8 cellular contexts compared by ENCODE assay signal in genomic region chr2:219159771-219160185, GRCh38. TPM values are rescaled to one million over a fixed set of nuclear protein-coding genes. Genes with fewer than 3 reads are reported as not detected.
DNase-seq lines count a peak whose midpoint lies in the region; ATAC-seq and TF ChIP-seq lines count a peak whose summit lies in the region.

No MANE protein-coding gene starts in this region.

- DNase-seq in right atrium auricular region (ENCODE audit: low spot score), result no peak
- no peak for DNase-seq in Right ventricle myocardium superior
- no peak for DNase-seq in WERI-Rb-1
- DNase-seq in thoracic aorta (ENCODE audit: low spot score), result no peak
- DNase-seq in AG20443 (ENCODE audit: low spot score), result no peak
- DNase-seq in AG08395 (ENCODE audit: low spot score), result no peak

- intact Hi-C loops in Right ventricle myocardium superior (cut with DNase I), result loop anchor here (2.0 to 5.0 kb wide), 2 partner anchors 139 to 228 kb away; partner anchors contain the start of gene DNPEP

- H3K9me3 ChIP-seq in right atrium auricular region, result no peaks in the 10 kb centered on the region
- no peaks in the 10 kb centered on the region for H3K9me3 ChIP-seq in WERI-Rb-1 (ENCODE audit: severe bottlenecking)
- H3K9me3 ChIP-seq in iPS-18a (ENCODE audit: control insufficient read depth, low read depth, low read length), result no peaks in the 10 kb centered on the region
- no peaks in the 10 kb centered on the region for H3K9me3 ChIP-seq in thoracic aorta

- no peaks in the 10 kb centered on the region for H3K27me3 ChIP-seq in right atrium auricular region
- no peaks in the 10 kb centered on the region for H3K27me3 ChIP-seq in WERI-Rb-1 (ENCODE audit: insufficient read depth, low read depth, severe bottlenecking)
- no peaks in the 10 kb centered on the region for H3K27me3 ChIP-seq in iPS-18a (ENCODE audit: control insufficient read depth, insufficient read depth, low read length)
- H3K27me3 ChIP-seq in thoracic aorta (replicated peaks; ENCODE audit: insufficient read depth), result no peaks in the 10 kb centered on the region

- H3K27ac ChIP-seq in right atrium auricular region (peak overlapping the region; percentile 95 to 96), WERI-Rb-1 (peak overlapping the region; percentile 94; the same call in 1 of the 2 replicates), iPS-18a (ENCODE audit: low read length) (no peak overlapping the region), thoracic aorta (peak overlapping the region; percentile 80 to 88)

- H3K36me3 ChIP-seq in right atrium auricular region (peaks cover 9% of the 10 kb centered on the region), WERI-Rb-1 (peaks cover 20% of the 10 kb centered on the region), iPS-18a (ENCODE audit: control insufficient read depth, low read depth, low read length) (peaks cover 5% of the 10 kb centered on the region), thoracic aorta (no peaks in the 10 kb centered on the region)

- no peak for TF ChIP-seq CTCF in right atrium auricular region (IDR thresholded peaks at IDR 0.05)
- TF ChIP-seq CTCF in WERI-Rb-1 (IDR thresholded peaks at IDR 0.05; ENCODE audit: low read depth, low read length), result no peak
- TF ChIP-seq CTCF in thoracic aorta (IDR thresholded peaks at IDR 0.05), result no peak

- ATAC-seq in Right ventricle myocardium superior (ENCODE audit: poor library complexity) (no peak), thoracic aorta (ENCODE audit: insufficient number of reproducible peaks, low FRiP score, low read depth) (no peak), GM18520 (IDR thresholded peaks at IDR 0.05; ENCODE audit: unreplicated experiment) (no peak)

- peak overlapping the region; percentile 59 to 70 for H3K4me3 ChIP-seq in right atrium auricular region
- peak overlapping the region; percentile 78 for H3K4me3 ChIP-seq in WERI-Rb-1 (ENCODE audit: low read depth, low read length)
- peak overlapping the region; percentile 67 for H3K4me3 ChIP-seq in iPS-18a (ENCODE audit: low read length)
- H3K4me3 ChIP-seq in thoracic aorta, result peak overlapping the region; percentile 89

- peak overlapping the region; percentile 59 for H3K9ac ChIP-seq in iPS-18a (ENCODE audit: low read length)

- H3K4me1 ChIP-seq in right atrium auricular region (peaks cover 0 to 13% of the 10 kb centered on the region in 2 donors), iPS-18a (ENCODE audit: control insufficient read depth, low read depth, low read length) (peaks cover 9% of the 10 kb centered on the region), thoracic aorta (ENCODE audit: control insufficient read depth in 1 of 2, low read depth in 2 of 2) (peaks cover 4 to 5% of the 10 kb centered on the region in 2 donors)

RNA-seq across cellular contexts. Expression of gene NHEJ1, which starts 0.8 kb away (rescaled TPM):
- total RNA-seq in right atrium auricular region (1 to 10 TPM; 8.3 to 8.4 TPM), Right ventricle myocardium superior (7.5 TPM), thoracic aorta (10 to 100 TPM; 10.3 to 14.5 TPM)

RNA-seq across cellular contexts. Expression of gene SLC23A3, which starts 10.1 kb away (rescaled TPM):
- total RNA-seq in right atrium auricular region, result under 1 TPM; 0.33 to 0.55 TPM
- total RNA-seq in Right ventricle myocardium superior, result 1.4 TPM
- 1 to 10 TPM; 1.4 to 3.4 TPM for total RNA-seq in thoracic aorta

RNA-seq across cellular contexts. Expression of gene CNPPD1, which starts 16.9 kb away (rescaled TPM):
- total RNA-seq in right atrium auricular region, result 10 to 100 TPM; 32.4 to 42.3 TPM
- total RNA-seq in Right ventricle myocardium superior, result 69.3 TPM
- 10 to 100 TPM; 31.9 to 51.0 TPM for total RNA-seq in thoracic aorta

RNA-seq across cellular contexts. Expression of gene RETREG2, which starts 18.3 kb away (rescaled TPM):
- total RNA-seq in right atrium auricular region, result 10 to 100 TPM; 26.6 to 41.7 TPM
- 36.8 TPM for total RNA-seq in Right ventricle myocardium superior
- 10 to 100 TPM; 43.8 to 58.6 TPM for total RNA-seq in thoracic aorta

RNA-seq across cellular contexts. Expression of gene ZFAND2B, which starts 46.8 kb away (rescaled TPM):
- total RNA-seq in right atrium auricular region (10 to 100 TPM; 15.5 to 31.5 TPM), Right ventricle myocardium superior (21.3 TPM), thoracic aorta (10 to 100 TPM; 21.7 to 83.8 TPM)
